In genomic region chr22:37677628-37677974, GRCh38 we compare ENCODE assay signal across 6 cellular contexts. TPM values are rescaled to one million over a fixed set of nuclear protein-coding genes. Genes with fewer than 3 reads are reported as not detected.
DNase-seq lines count a peak whose midpoint lies in the region; ATAC-seq, FAIRE-seq and TF ChIP-seq lines count a peak whose summit lies in the region.
"Not testable (repeated sequence)": the region's sequence is repeated elsewhere in the genome, so short reads cannot be mapped to it uniquely, and the experiment has no call there.

No MANE protein-coding gene starts in this region.

- not testable (repeated sequence) for H3K27me3 ChIP-seq in HepG2 (ENCODE audit: control insufficient read depth in 1 of 2, insufficient read depth in 2 of 2, low read length in 2 of 2)

- intact Hi-C loops in HepG2 (cut with micrococcal nuclease; ENCODE audit: unreplicated experiment): loop anchor here (1.0 kb wide), 1 partner anchor 16 kb away; no protein-coding TSS in a partner anchor

- WGBS in HepG2 (ENCODE audit: low lambda C conversion rate): 94% methylated on average over 11 of the region's 11 CpGs

- not testable (repeated sequence) for ATAC-seq in effector memory CD8-positive, alpha-beta T cell (replicated peaks); HepG2

- POLR2A ChIA-PET in HepG2 (lab: Yijun Ruan, JAX): interaction anchor here (0.6 to 6.0 kb wide), 5 partner anchors 8 to 323 kb away, joined by 3 to 120 read pairs (median 4); partner anchors contain the start of genes NOL12 and PDXP

- peak overlapping the region; percentile 91 to 97 (median 95) for H3K4me3 Mint-ChIP-seq in IgD-negative memory B cell
- peak overlapping the region; percentile 79 for H3K4me3 Mint-ChIP-seq in activated T-cell treated with anti-CD3 and anti-CD28 coated beads, Interleukin-2, amount 50 U/mL, for 24 hours
- peak overlapping the region; percentile 85 to 91 for H3K4me3 Mint-ChIP-seq in effector memory CD8-positive, alpha-beta T cell

- not testable (repeated sequence) for TF ChIP-seq RAD21 in HepG2 (CRISPR knock-in tag; IDR thresholded peaks at IDR 0.05)

- not testable (repeated sequence) for H3K36me3 ChIP-seq in HepG2 (replicated peaks in 1 of 2; ENCODE audit: control insufficient read depth in 1 of 2, insufficient read depth in 2 of 2, low read length in 2 of 2)

- not testable (repeated sequence) for H3K9me3 Mint-ChIP-seq in IgD-negative memory B cell; activated T-cell treated with anti-CD3 and anti-CD28 coated beads, Interleukin-2, amount 50 U/mL, for 24 hours; effector memory CD8-positive, alpha-beta T cell

- H3K79me2 ChIP-seq in HepG2 (ENCODE audit: insufficient read depth, low read length): not testable (repeated sequence)

- TF ChIP-seq EP300 in HepG2 (IDR thresholded peaks at IDR 0.05; ENCODE audit: low read depth in 2 of 2, low read length in 2 of 2); HepG2 (CRISPR knock-in tag; IDR thresholded peaks at IDR 0.05; ENCODE audit: borderline replicate concordance): not testable (repeated sequence)

- not testable (repeated sequence) for TF ChIP-seq POLR2A in HepG2 (IDR thresholded peaks at IDR 0.05; ENCODE audit: insufficient read depth in 1 of 2, low read depth in 2 of 2, low read length in 2 of 2)

- not testable (repeated sequence) for H3K9ac ChIP-seq in HepG2 (ENCODE audit: insufficient read depth, low read depth, low read length)

- H3K4me1 ChIP-seq in HepG2 (ENCODE audit: insufficient read depth, low read length): peaks cover 55% of the 10 kb centered on the region

- H3K27ac Mint-ChIP-seq in IgD-negative memory B cell: peak overlapping the region; percentile 90 to 99 (median 95)
- H3K27ac Mint-ChIP-seq in activated T-cell treated with anti-CD3 and anti-CD28 coated beads, Interleukin-2, amount 50 U/mL, for 24 hours: peak overlapping the region; percentile 93
- peak overlapping the region; percentile 98 for H3K27ac Mint-ChIP-seq in effector memory CD8-positive, alpha-beta T cell

- H3K4me1 Mint-ChIP-seq in IgD-negative memory B cell: peaks cover 11 to 25% (median 15%) of the 10 kb centered on the region in 3 donors
- H3K4me1 Mint-ChIP-seq in activated T-cell treated with anti-CD3 and anti-CD28 coated beads, Interleukin-2, amount 50 U/mL, for 24 hours (ENCODE audit: low read depth): peaks cover 58% of the 10 kb centered on the region
- H3K4me1 Mint-ChIP-seq in effector memory CD8-positive, alpha-beta T cell (ENCODE audit: low read depth in 2 of 2): peaks cover 32 to 38% of the 10 kb centered on the region in 2 donors

- not testable (repeated sequence) for H3K27me3 Mint-ChIP-seq in IgD-negative memory B cell; activated T-cell treated with anti-CD3 and anti-CD28 coated beads, Interleukin-2, amount 50 U/mL, for 24 hours; effector memory CD8-positive, alpha-beta T cell

- H3K9me3 ChIP-seq in HepG2 (ENCODE audit: low read length): not testable (repeated sequence)

- H3K4me3 ChIP-seq in AG10803 (ENCODE audit: low read length): peak overlapping the region; percentile 99
- peak overlapping the region in 1 of 3 experiments; percentile 71; a peak in 2 of 6 replicates for H3K4me3 ChIP-seq in HepG2 (replicated peaks in 1 of 3; ENCODE audit: insufficient read depth in 1 of 3, low read depth in 2 of 3, low read length in 3 of 3)
- H3K4me3 ChIP-seq in skeletal muscle cell (ENCODE audit: low read depth, low read length): peak overlapping the region; percentile 93

- not testable (repeated sequence) for BruUV-seq in HepG2 (replicated peaks; lab: Mats Ljungman, UMichigan)

- not testable (repeated sequence) for FAIRE-seq in HepG2 (lab: Jason Lieb, UNC)

- H3K36me3 Mint-ChIP-seq in IgD-negative memory B cell; activated T-cell treated with anti-CD3 and anti-CD28 coated beads, Interleukin-2, amount 50 U/mL, for 24 hours (ENCODE audit: low read depth): not testable (repeated sequence)
- H3K36me3 Mint-ChIP-seq in effector memory CD8-positive, alpha-beta T cell (ENCODE audit: insufficient read depth): peaks cover 37% of the 10 kb centered on the region

- not testable (repeated sequence) for H4K20me1 ChIP-seq in HepG2 (ENCODE audit: insufficient read depth, low read length)

- not testable (repeated sequence) for H3K27ac ChIP-seq in HepG2 (ENCODE audit: extremely low read length, insufficient read depth, low read length)

- CTCF ChIA-PET in HepG2 (lab: Yijun Ruan, JAX; ENCODE audit: low intra/inter-chr PET ratio, low total read pairs): not testable (repeated sequence)

- not testable (repeated sequence) for DNase-seq in AG10803 (ENCODE audit: low read depth); activated T-cell treated with anti-CD3 and anti-CD28 coated beads, Interleukin-2, amount 50 U/mL, for 24 hours; effector memory CD8-positive, alpha-beta T cell; HepG2 (ENCODE audit: low spot score); skeletal muscle cell (ENCODE audit: low read depth)

- in situ Hi-C loops in HepG2 (cut with HindIII; ENCODE audit: extremely low pct_ligation_motif_present, low pct_unique_long_range_greater_than_20kb): not testable (repeated sequence)

- not testable (repeated sequence) for H2AFZ ChIP-seq in HepG2 (ENCODE audit: low read length)

- H3K4me2 ChIP-seq in HepG2 (ENCODE audit: low read depth, low read length): peak overlapping the region; percentile 96

- TF ChIP-seq CTCF in AG10803 (conservative IDR thresholded peaks at IDR 0.05; ENCODE audit: low read length); HepG2 (CRISPR knock-in tag; IDR thresholded peaks at IDR 0.05): not testable (repeated sequence)

RNA-seq across cellular contexts. Expression of gene LGALS1, which starts 2.2 kb away (rescaled TPM):
- polyA plus RNA-seq in IgD-negative memory B cell (314 TPM), HepG2 (2011; rRNA removed) (858 and 969 TPM in 2 replicates)
- total RNA-seq in HepG2 (2016; rRNA removed; fragmentation: Illumina TruSeq; extraction: Trizol): 103 and 124 TPM in 2 replicates
- total RNA-seq in HepG2 (2016; cell fraction: cytosol; rRNA removed; fragmentation: Illumina TruSeq; extraction: Trizol; ENCODE audit: low read depth): 57.9 and 62.2 TPM in 2 replicates
- total RNA-seq in HepG2 (2016; cell fraction: insoluble cytoplasmic fraction; rRNA removed; fragmentation: Illumina TruSeq; extraction: Trizol): 112 and 139 TPM in 2 replicates
- 82.6 and 91.4 TPM in 2 replicates for total RNA-seq in HepG2 (2016; cell fraction: membrane; rRNA removed; fragmentation: Illumina TruSeq; extraction: Trizol)
- total RNA-seq in HepG2 (2016; cell fraction: nucleus; rRNA removed; fragmentation: Illumina TruSeq; extraction: Trizol): 41.9 and 43.3 TPM in 2 replicates
- 832 and 1,201 TPM in 2 replicates for polyA plus RNA-seq in HepG2 (2011; cell fraction: cytosol; rRNA removed)
- polyA plus RNA-seq in HepG2 (2011; cell fraction: nucleus; rRNA removed): 345 and 371 TPM in 2 replicates
- polyA plus RNA-seq in HepG2 (2012): 159 and 278 TPM in 2 replicates
- 67.7 and 71.5 TPM in 2 replicates for polyA plus RNA-seq in HepG2 (2016; cell fraction: cytosol; fragmentation: Illumina TruSeq; extraction: Trizol; ENCODE audit: low read depth)
- 127 and 134 TPM in 2 replicates for polyA plus RNA-seq in HepG2 (2016; cell fraction: insoluble cytoplasmic fraction; fragmentation: Illumina TruSeq; extraction: Trizol; ENCODE audit: low read depth)
- 86.0 and 88.7 TPM in 2 replicates for polyA plus RNA-seq in HepG2 (2016; cell fraction: membrane; fragmentation: Illumina TruSeq; extraction: Trizol; ENCODE audit: low read depth)
- 73.5 and 82.4 TPM in 2 replicates for polyA plus RNA-seq in HepG2 (2016; cell fraction: nucleus; fragmentation: Illumina TruSeq; extraction: Trizol; ENCODE audit: insufficient read depth, low read depth)
- 698 and 901 TPM in 2 replicates for polyA minus RNA-seq in HepG2 (2011; rRNA and poly(A)+ RNA removed; ENCODE audit: low replicate concordance)
- polyA minus RNA-seq in HepG2 (2011; cell fraction: cytosol; rRNA and poly(A)+ RNA removed): 108 and 111 TPM in 2 replicates
- 36.1 and 40.8 TPM in 2 replicates for polyA minus RNA-seq in HepG2 (2011; cell fraction: nucleus; rRNA and poly(A)+ RNA removed)

RNA-seq across cellular contexts. Expression of gene NOL12, which starts 8.5 kb away (rescaled TPM):
- polyA plus RNA-seq in IgD-negative memory B cell (47.0 TPM), HepG2 (2011; rRNA removed) (11.8 and 14.3 TPM in 2 replicates)
- total RNA-seq in HepG2 (2016; rRNA removed; fragmentation: Illumina TruSeq; extraction: Trizol): 27.5 and 31.4 TPM in 2 replicates
- 16.8 and 19.1 TPM in 2 replicates for total RNA-seq in HepG2 (2016; cell fraction: cytosol; rRNA removed; fragmentation: Illumina TruSeq; extraction: Trizol; ENCODE audit: low read depth)
- 32.5 and 33.9 TPM in 2 replicates for total RNA-seq in HepG2 (2016; cell fraction: insoluble cytoplasmic fraction; rRNA removed; fragmentation: Illumina TruSeq; extraction: Trizol)
- 15.1 and 15.8 TPM in 2 replicates for total RNA-seq in HepG2 (2016; cell fraction: membrane; rRNA removed; fragmentation: Illumina TruSeq; extraction: Trizol)
- 16.0 and 18.3 TPM in 2 replicates for total RNA-seq in HepG2 (2016; cell fraction: nucleus; rRNA removed; fragmentation: Illumina TruSeq; extraction: Trizol)
- polyA plus RNA-seq in HepG2 (2011; cell fraction: cytosol; rRNA removed): 10.6 and 13.4 TPM in 2 replicates
- polyA plus RNA-seq in HepG2 (2011; cell fraction: nucleus; rRNA removed): 22.9 and 24.1 TPM in 2 replicates
- 7.3 and 8.5 TPM in 2 replicates for polyA plus RNA-seq in HepG2 (2012)
- polyA plus RNA-seq in HepG2 (2016; cell fraction: cytosol; fragmentation: Illumina TruSeq; extraction: Trizol; ENCODE audit: low read depth): 11.0 and 12.6 TPM in 2 replicates
- polyA plus RNA-seq in HepG2 (2016; cell fraction: insoluble cytoplasmic fraction; fragmentation: Illumina TruSeq; extraction: Trizol; ENCODE audit: low read depth): 33.1 and 34.7 TPM in 2 replicates
- 11.4 and 13.2 TPM in 2 replicates for polyA plus RNA-seq in HepG2 (2016; cell fraction: membrane; fragmentation: Illumina TruSeq; extraction: Trizol; ENCODE audit: low read depth)
- polyA plus RNA-seq in HepG2 (2016; cell fraction: nucleus; fragmentation: Illumina TruSeq; extraction: Trizol; ENCODE audit: insufficient read depth, low read depth): 32.5 and 32.7 TPM in 2 replicates
- polyA minus RNA-seq in HepG2 (2011; rRNA and poly(A)+ RNA removed; ENCODE audit: low replicate concordance): 17.5 and 18.0 TPM in 2 replicates
- polyA minus RNA-seq in HepG2 (2011; cell fraction: cytosol; rRNA and poly(A)+ RNA removed): 6.7 and 8.4 TPM in 2 replicates
- 18.2 and 19.4 TPM in 2 replicates for polyA minus RNA-seq in HepG2 (2011; cell fraction: nucleus; rRNA and poly(A)+ RNA removed)

RNA-seq across cellular contexts. Expression of gene PDXP, which starts 19.1 kb away (rescaled TPM):
- polyA plus RNA-seq in IgD-negative memory B cell (2.4 TPM), HepG2 (2011; rRNA removed) (70.6 and 85.3 TPM in 2 replicates)
- total RNA-seq in HepG2 (2016; rRNA removed; fragmentation: Illumina TruSeq; extraction: Trizol): 46.1 and 58.2 TPM in 2 replicates
- 62.9 and 64.6 TPM in 2 replicates for total RNA-seq in HepG2 (2016; cell fraction: cytosol; rRNA removed; fragmentation: Illumina TruSeq; extraction: Trizol; ENCODE audit: low read depth)
- 45.3 and 56.4 TPM in 2 replicates for total RNA-seq in HepG2 (2016; cell fraction: insoluble cytoplasmic fraction; rRNA removed; fragmentation: Illumina TruSeq; extraction: Trizol)
- 118 and 121 TPM in 2 replicates for total RNA-seq in HepG2 (2016; cell fraction: membrane; rRNA removed; fragmentation: Illumina TruSeq; extraction: Trizol)
- 25.4 and 29.3 TPM in 2 replicates for total RNA-seq in HepG2 (2016; cell fraction: nucleus; rRNA removed; fragmentation: Illumina TruSeq; extraction: Trizol)
- 84.8 and 95.4 TPM in 2 replicates for polyA plus RNA-seq in HepG2 (2011; cell fraction: cytosol; rRNA removed)
- 35.1 and 40.0 TPM in 2 replicates for polyA plus RNA-seq in HepG2 (2011; cell fraction: nucleus; rRNA removed)
- 56.1 and 70.1 TPM in 2 replicates for polyA plus RNA-seq in HepG2 (2012)
- 91.9 and 92.3 TPM in 2 replicates for polyA plus RNA-seq in HepG2 (2016; cell fraction: cytosol; fragmentation: Illumina TruSeq; extraction: Trizol; ENCODE audit: low read depth)
- 62.2 and 67.0 TPM in 2 replicates for polyA plus RNA-seq in HepG2 (2016; cell fraction: insoluble cytoplasmic fraction; fragmentation: Illumina TruSeq; extraction: Trizol; ENCODE audit: low read depth)
- 136 and 141 TPM in 2 replicates for polyA plus RNA-seq in HepG2 (2016; cell fraction: membrane; fragmentation: Illumina TruSeq; extraction: Trizol; ENCODE audit: low read depth)
- 55.6 and 56.4 TPM in 2 replicates for polyA plus RNA-seq in HepG2 (2016; cell fraction: nucleus; fragmentation: Illumina TruSeq; extraction: Trizol; ENCODE audit: insufficient read depth, low read depth)
- 51.1 and 129 TPM in 2 replicates for polyA minus RNA-seq in HepG2 (2011; rRNA and poly(A)+ RNA removed; ENCODE audit: low replicate concordance)
- polyA minus RNA-seq in HepG2 (2011; cell fraction: cytosol; rRNA and poly(A)+ RNA removed): 45.3 and 51.1 TPM in 2 replicates
- 11.2 and 19.6 TPM in 2 replicates for polyA minus RNA-seq in HepG2 (2011; cell fraction: nucleus; rRNA and poly(A)+ RNA removed)

RNA-seq across cellular contexts. Expression of gene TRIOBP, which starts 19.2 kb away (rescaled TPM):
- polyA plus RNA-seq in IgD-negative memory B cell (16.1 TPM), HepG2 (2011; rRNA removed) (6.1 and 10.1 TPM in 2 replicates)
- total RNA-seq in HepG2 (2016; rRNA removed; fragmentation: Illumina TruSeq; extraction: Trizol): 11.3 and 15.4 TPM in 2 replicates
- total RNA-seq in HepG2 (2016; cell fraction: cytosol; rRNA removed; fragmentation: Illumina TruSeq; extraction: Trizol; ENCODE audit: low read depth): 7.1 and 8.1 TPM in 2 replicates
- 10.9 and 14.5 TPM in 2 replicates for total RNA-seq in HepG2 (2016; cell fraction: insoluble cytoplasmic fraction; rRNA removed; fragmentation: Illumina TruSeq; extraction: Trizol)
- total RNA-seq in HepG2 (2016; cell fraction: membrane; rRNA removed; fragmentation: Illumina TruSeq; extraction: Trizol): 15.0 and 16.4 TPM in 2 replicates
- 12.3 and 18.6 TPM in 2 replicates for total RNA-seq in HepG2 (2016; cell fraction: nucleus; rRNA removed; fragmentation: Illumina TruSeq; extraction: Trizol)
- 5.6 and 8.0 TPM in 2 replicates for polyA plus RNA-seq in HepG2 (2011; cell fraction: cytosol; rRNA removed)
- 19.7 and 19.9 TPM in 2 replicates for polyA plus RNA-seq in HepG2 (2011; cell fraction: nucleus; rRNA removed)
- 7.0 TPM in 2 replicates for polyA plus RNA-seq in HepG2 (2012)
- 7.6 and 8.0 TPM in 2 replicates for polyA plus RNA-seq in HepG2 (2016; cell fraction: cytosol; fragmentation: Illumina TruSeq; extraction: Trizol; ENCODE audit: low read depth)
- 12.7 and 16.2 TPM in 2 replicates for polyA plus RNA-seq in HepG2 (2016; cell fraction: insoluble cytoplasmic fraction; fragmentation: Illumina TruSeq; extraction: Trizol; ENCODE audit: low read depth)
- 12.7 and 14.1 TPM in 2 replicates for polyA plus RNA-seq in HepG2 (2016; cell fraction: membrane; fragmentation: Illumina TruSeq; extraction: Trizol; ENCODE audit: low read depth)
- 21.7 and 21.8 TPM in 2 replicates for polyA plus RNA-seq in HepG2 (2016; cell fraction: nucleus; fragmentation: Illumina TruSeq; extraction: Trizol; ENCODE audit: insufficient read depth, low read depth)
- 23.8 and 48.7 TPM in 2 replicates for polyA minus RNA-seq in HepG2 (2011; rRNA and poly(A)+ RNA removed; ENCODE audit: low replicate concordance)
- 4.7 and 7.0 TPM in 2 replicates for polyA minus RNA-seq in HepG2 (2011; cell fraction: cytosol; rRNA and poly(A)+ RNA removed)
- 13.6 and 16.2 TPM in 2 replicates for polyA minus RNA-seq in HepG2 (2011; cell fraction: nucleus; rRNA and poly(A)+ RNA removed)

RNA-seq across cellular contexts. Expression of gene SH3BP1, which starts 38.1 kb away (rescaled TPM):
- polyA plus RNA-seq in IgD-negative memory B cell: 14.7 TPM
- total RNA-seq in HepG2 (2016; rRNA removed; fragmentation: Illumina TruSeq; extraction: Trizol): 8.4 and 9.4 TPM in 2 replicates
- 5.6 and 6.0 TPM in 2 replicates for total RNA-seq in HepG2 (2016; cell fraction: cytosol; rRNA removed; fragmentation: Illumina TruSeq; extraction: Trizol; ENCODE audit: low read depth)
- total RNA-seq in HepG2 (2016; cell fraction: insoluble cytoplasmic fraction; rRNA removed; fragmentation: Illumina TruSeq; extraction: Trizol): 6.3 and 8.5 TPM in 2 replicates
- total RNA-seq in HepG2 (2016; cell fraction: membrane; rRNA removed; fragmentation: Illumina TruSeq; extraction: Trizol): 9.2 and 11.0 TPM in 2 replicates
- total RNA-seq in HepG2 (2016; cell fraction: nucleus; rRNA removed; fragmentation: Illumina TruSeq; extraction: Trizol): 6.6 and 9.5 TPM in 2 replicates
- 15.7 and 18.5 TPM in 2 replicates for polyA plus RNA-seq in HepG2 (2011; rRNA removed)
- 7.3 and 12.2 TPM in 2 replicates for polyA plus RNA-seq in HepG2 (2011; cell fraction: cytosol; rRNA removed)
- polyA plus RNA-seq in HepG2 (2011; cell fraction: nucleus; rRNA removed): 56.4 and 86.5 TPM in 2 replicates
- polyA plus RNA-seq in HepG2 (2012): 23.6 and 27.1 TPM in 2 replicates
- 7.5 and 7.7 TPM in 2 replicates for polyA plus RNA-seq in HepG2 (2016; cell fraction: cytosol; fragmentation: Illumina TruSeq; extraction: Trizol; ENCODE audit: low read depth)
- polyA plus RNA-seq in HepG2 (2016; cell fraction: insoluble cytoplasmic fraction; fragmentation: Illumina TruSeq; extraction: Trizol; ENCODE audit: low read depth): 11.5 and 13.3 TPM in 2 replicates
- 12.3 and 13.5 TPM in 2 replicates for polyA plus RNA-seq in HepG2 (2016; cell fraction: membrane; fragmentation: Illumina TruSeq; extraction: Trizol; ENCODE audit: low read depth)
- 17.9 and 27.8 TPM in 2 replicates for polyA plus RNA-seq in HepG2 (2016; cell fraction: nucleus; fragmentation: Illumina TruSeq; extraction: Trizol; ENCODE audit: insufficient read depth, low read depth)
- 1.6 and 9.8 TPM in 2 replicates for polyA minus RNA-seq in HepG2 (2011; rRNA and poly(A)+ RNA removed; ENCODE audit: low replicate concordance)
- polyA minus RNA-seq in HepG2 (2011; cell fraction: cytosol; rRNA and poly(A)+ RNA removed): 6.4 and 9.8 TPM in 2 replicates
- polyA minus RNA-seq in HepG2 (2011; cell fraction: nucleus; rRNA and poly(A)+ RNA removed): 7.9 and 15.4 TPM in 2 replicates

Comparison
In these comparisons a context has a peak if more than half of its experiments do, and no peak if none do; other contexts are left out.
1. RNA of gene PDXP, which starts 19.1 kb away (polyA plus RNA-seq): 35.1 to 141 TPM in HepG2; 2.4 TPM in IgD-negative memory B cell (single experiment); every median in the first group is over 10 times any median in the second.
2. Peak in every context shown above with its lines, with median percentiles within 50 percentile points of each other: H3K27ac Mint-ChIP-seq and H3K4me3 Mint-ChIP-seq.